Comparison of ENCODE assay signal across 1 cellular context in the genomic region with DNA sequence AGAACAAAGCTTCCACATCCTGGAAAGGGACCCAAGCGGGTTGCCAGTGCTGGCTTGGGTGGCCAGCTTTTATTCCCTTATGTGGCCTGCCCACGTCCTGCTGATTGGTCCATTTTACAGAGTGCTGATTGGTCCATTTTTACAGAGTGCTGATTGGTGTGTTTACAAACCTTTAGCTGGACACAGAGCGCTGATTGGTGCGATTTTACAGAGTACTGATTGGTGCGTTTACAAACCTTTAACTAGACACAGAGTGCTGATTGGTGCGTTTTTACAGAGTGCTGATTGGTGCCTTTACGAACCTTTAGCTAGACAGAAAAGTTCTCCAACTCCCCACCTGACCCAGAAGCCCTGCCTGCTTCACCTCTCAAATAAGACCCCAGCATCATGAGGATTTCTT. TPM values are rescaled to one million over a fixed set of nuclear protein-coding genes. Genes with fewer than 3 reads are reported as not detected.
"Had no signal": no experiment of that assay in that cellular context is flagged by ENCODE, and none has a peak within 500 bp of the region (broad histone marks: within the 10 kb centered on the region; RNA-seq: fewer than 3 reads in every experiment).

No MANE protein-coding gene starts in this region.

RNA-seq across cellular contexts. Expression of gene MYO10, which starts 49.2 kb away (rescaled TPM):
- total RNA-seq: activated naive CD8-positive, alpha-beta T cell treated with anti-CD3 and anti-CD28 coated beads, Interleukin-2, amount 10 ng/mL, durations not matched to agents 7 days and 5 days had no signal
